ENCODE assay signal across 8 cellular contexts in the genomic region with DNA sequence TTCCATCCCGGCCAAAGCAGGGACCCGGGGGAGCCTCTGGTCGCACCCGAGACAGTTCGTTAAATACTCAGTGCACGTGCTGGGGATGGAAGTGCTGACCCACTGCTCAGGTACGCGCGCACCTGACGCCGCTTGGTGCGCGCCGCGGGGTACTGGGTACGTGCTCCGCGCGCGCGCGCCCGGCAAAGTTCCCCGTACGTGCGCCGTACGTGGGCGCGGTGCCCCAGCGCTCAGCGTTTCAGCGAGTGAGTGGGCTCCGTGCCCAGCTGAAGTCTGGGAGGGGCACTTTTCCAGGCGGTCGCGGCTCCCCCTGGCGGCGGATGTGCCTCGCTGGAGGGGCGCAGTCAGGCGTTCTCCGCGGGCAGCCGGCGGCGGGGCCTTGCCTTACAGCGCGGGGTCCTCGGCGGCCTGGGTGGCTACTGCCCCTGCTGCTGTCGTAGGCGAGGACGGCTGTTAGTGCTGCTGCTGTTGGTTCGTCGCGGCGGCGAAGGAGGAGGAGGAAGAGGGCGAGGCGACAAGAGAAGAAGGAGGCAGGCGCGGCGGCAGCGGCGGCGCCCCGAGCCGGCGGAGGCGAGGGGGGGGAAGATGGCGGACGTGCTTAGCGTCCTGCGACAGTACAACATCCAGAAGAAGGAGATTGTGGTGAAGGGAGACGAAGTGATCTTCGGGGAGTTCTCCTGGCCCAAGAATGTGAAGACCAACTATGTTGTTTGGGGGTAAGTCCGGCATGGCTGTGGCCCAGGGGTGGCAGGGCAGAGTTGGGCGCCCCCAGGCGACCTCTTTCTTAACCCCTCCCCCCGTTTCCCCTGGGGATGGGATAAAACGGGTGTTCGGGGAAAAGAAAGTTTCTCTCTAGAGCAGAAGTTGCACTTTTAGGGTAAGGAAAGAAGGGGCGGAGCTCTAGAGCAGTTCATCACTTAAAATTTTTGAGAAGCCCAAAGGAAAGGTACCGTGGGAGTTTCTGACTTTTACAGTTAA. TPM values are rescaled to one million over a fixed set of nuclear protein-coding genes. Genes with fewer than 3 reads are reported as not detected.
A peak's percentile ranks its signal among the peaks of the same experiment; 100 is the strongest.
DNase-seq lines count a peak whose midpoint lies in the region; ATAC-seq and TF ChIP-seq lines count a peak whose summit lies in the region.

A gene (plus strand): TSS at position 416 of the 978 bp plus-strand sequence. CDS start 170 bp downstream, at position 586.

- H3K27ac Mint-ChIP-seq in activated T-cell treated with anti-CD3 and anti-CD28 coated beads, Interleukin-2, amount 50 U/mL, for 24 hours, result peak within 1 kb of the TSS; percentile 95

- no peaks in the 10 kb centered on the region for H3K9me3 ChIP-seq in esophagus (ENCODE audit: control insufficient read depth in 2 of 2, insufficient read depth in 1 of 2, low read depth in 1 of 2, low read length in 1 of 2)

- no peaks in the 10 kb centered on the region for H3K27me3 ChIP-seq in esophagus (ENCODE audit: control insufficient read depth in 1 of 2, insufficient read depth in 2 of 2, low read length in 2 of 2)

- peaks cover 0 to 4% of the 10 kb centered on the region in 2 donors for H3K4me1 ChIP-seq in esophagus (ENCODE audit: control insufficient read depth in 2 of 2, insufficient read depth in 2 of 2, low read length in 1 of 2)

- no peaks in the 10 kb centered on the region for H3K9me3 Mint-ChIP-seq in activated T-cell treated with anti-CD3 and anti-CD28 coated beads, Interleukin-2, amount 50 U/mL, for 24 hours

- H3K27me3 Mint-ChIP-seq in activated T-cell treated with anti-CD3 and anti-CD28 coated beads, Interleukin-2, amount 50 U/mL, for 24 hours, result no peaks in the 10 kb centered on the region

- H3K4me3 Mint-ChIP-seq in activated T-cell treated with anti-CD3 and anti-CD28 coated beads, Interleukin-2, amount 50 U/mL, for 24 hours, result peak within 1 kb of the TSS; percentile 91

- H3K36me3 ChIP-seq in esophagus (ENCODE audit: control insufficient read depth in 2 of 2, insufficient read depth in 2 of 2, low read length in 1 of 2), result no peaks in the 10 kb centered on the region

- H3K4me3 ChIP-seq in esophagus (ENCODE audit: low read depth in 1 of 2, low read length in 2 of 2), result peak within 1 kb of the TSS; percentile 68 to 83

- H3K36me3 Mint-ChIP-seq in activated T-cell treated with anti-CD3 and anti-CD28 coated beads, Interleukin-2, amount 50 U/mL, for 24 hours (ENCODE audit: low read depth), result peaks cover 40% of the 10 kb centered on the region

- DNase-seq in DMS79 treated with DMSO at 0.1 percent for 48 hours (lab: John Stamatoyannopoulos, UW) (peak; percentile 92), KG1 (lab: John Stamatoyannopoulos, UW) (peak; percentile 96), myocyte (ENCODE audit: low read depth) (peak; percentile 97)
- DNase-seq in activated T-cell treated with anti-CD3 and anti-CD28 coated beads, Interleukin-2, amount 50 U/mL, for 24 hours, result peak; percentile 100
- peak; percentile 96 to 98 for DNase-seq in stimulated activated CD8-positive, alpha-beta memory T cell treated with anti-CD3 and anti-CD28 coated beads, Interleukin-7, amount 100 ng/mL, for 48 hours (ENCODE audit: extremely low read depth in 1 of 2, low read depth in 1 of 2)

- H3K27ac ChIP-seq in esophagus (ENCODE audit: low read depth in 2 of 2, low read length in 1 of 2), result peak within 1 kb of the TSS; percentile 94 to 97

- peaks cover 44% of the 10 kb centered on the region for H3K4me1 Mint-ChIP-seq in activated T-cell treated with anti-CD3 and anti-CD28 coated beads, Interleukin-2, amount 50 U/mL, for 24 hours (ENCODE audit: low read depth)

- whole genome bisulfite sequencing in esophagus, 2 donors, result 0% methylated on average over 70 to 85 of the region's 85 CpGs

- ATAC-seq in GM21723 (IDR thresholded peaks at IDR 0.05; ENCODE audit: unreplicated experiment), result peak; percentile 91

TF ChIP-seq in PFSK-1, 5 proteins besides CTCF, POLR2A, EP300 and RAD21:
- TF ChIP-seq, protein P1, sequence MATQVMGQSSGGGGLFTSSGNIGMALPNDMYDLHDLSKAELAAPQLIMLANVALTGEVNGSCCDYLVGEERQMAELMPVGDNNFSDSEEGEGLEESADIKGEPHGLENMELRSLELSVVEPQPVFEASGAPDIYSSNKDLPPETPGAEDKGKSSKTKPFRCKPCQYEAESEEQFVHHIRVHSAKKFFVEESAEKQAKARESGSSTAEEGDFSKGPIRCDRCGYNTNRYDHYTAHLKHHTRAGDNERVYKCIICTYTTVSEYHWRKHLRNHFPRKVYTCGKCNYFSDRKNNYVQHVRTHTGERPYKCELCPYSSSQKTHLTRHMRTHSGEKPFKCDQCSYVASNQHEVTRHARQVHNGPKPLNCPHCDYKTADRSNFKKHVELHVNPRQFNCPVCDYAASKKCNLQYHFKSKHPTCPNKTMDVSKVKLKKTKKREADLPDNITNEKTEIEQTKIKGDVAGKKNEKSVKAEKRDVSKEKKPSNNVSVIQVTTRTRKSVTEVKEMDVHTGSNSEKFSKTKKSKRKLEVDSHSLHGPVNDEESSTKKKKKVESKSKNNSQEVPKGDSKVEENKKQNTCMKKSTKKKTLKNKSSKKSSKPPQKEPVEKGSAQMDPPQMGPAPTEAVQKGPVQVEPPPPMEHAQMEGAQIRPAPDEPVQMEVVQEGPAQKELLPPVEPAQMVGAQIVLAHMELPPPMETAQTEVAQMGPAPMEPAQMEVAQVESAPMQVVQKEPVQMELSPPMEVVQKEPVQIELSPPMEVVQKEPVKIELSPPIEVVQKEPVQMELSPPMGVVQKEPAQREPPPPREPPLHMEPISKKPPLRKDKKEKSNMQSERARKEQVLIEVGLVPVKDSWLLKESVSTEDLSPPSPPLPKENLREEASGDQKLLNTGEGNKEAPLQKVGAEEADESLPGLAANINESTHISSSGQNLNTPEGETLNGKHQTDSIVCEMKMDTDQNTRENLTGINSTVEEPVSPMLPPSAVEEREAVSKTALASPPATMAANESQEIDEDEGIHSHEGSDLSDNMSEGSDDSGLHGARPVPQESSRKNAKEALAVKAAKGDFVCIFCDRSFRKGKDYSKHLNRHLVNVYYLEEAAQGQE (IDR thresholded peaks at IDR 0.05; ENCODE audit: insufficient read depth in 1 of 2, low read depth in 2 of 2, low read length in 2 of 2), result 0 out of 4 replicates have a peak, but pooled peaks of 1 of the 2 experiments have one; percentile 3
- TF ChIP-seq FOXP2 (optimal IDR thresholded peaks at IDR 0.05; ENCODE audit: borderline replicate concordance, extremely low read depth, extremely low read length, insufficient read depth) (peak; percentile 93), TAF1 (IDR thresholded peaks at IDR 0.05; ENCODE audit: borderline replicate concordance, insufficient read depth, low read length) (no peak; the same call in none of the 2 replicates), SIN3A (IDR thresholded peaks at IDR 0.05; ENCODE audit: borderline replicate concordance, insufficient read depth, low read length) (no peak; the same call in 1 of the 2 replicates), POLR2AphosphoS5 (IDR thresholded peaks at IDR 0.05; ENCODE audit: low read depth, low read length) (peak; percentile 73)

RNA-seq across cellular contexts. Expression of the gene that starts here (rescaled TPM):
- polyA plus RNA-seq in PFSK-1 (2012; ENCODE audit: insufficient read length, low read depth), result 20.8 TPM
- 10 to 100 TPM in 1 of 2 donors, 1 to 10 TPM in 1; 6.2 to 14.5 TPM for polyA plus RNA-seq in esophagus
- total RNA-seq in myocyte, result 29.2 and 35.0 TPM in 2 replicates
- 29.8 TPM for polyA plus RNA-seq in myocyte (2012)

Comparison
In these comparisons a context has a peak if more than half of its experiments do, and no peak if none do; other contexts are left out.
1. Peak in every context shown above with its lines: DNase-seq, ATAC-seq, H3K4me3 ChIP-seq and H3K27ac ChIP-seq.